Comparison of ENCODE assay signal across 37 cellular contexts in genomic region chr9:21561502-21561901, GRCh38.
"Had no signal": no experiment of that assay in that cellular context is flagged by ENCODE, and none has a peak within 500 bp of the region (broad histone marks: within the 10 kb centered on the region; RNA-seq: fewer than 3 reads in every experiment).

No MANE protein-coding gene starts in this region.

- DNase-seq: activated B cell treated with CpG ODN at 0.5 μM for 24 hours; activated CD4-positive, alpha-beta memory T cell treated with anti-CD3 and anti-CD28 coated beads for 36 hours; activated CD4-positive, alpha-beta T cell treated with anti-CD3 and anti-CD28 coated beads for 4 hours; activated CD4-positive, alpha-beta T cell treated with anti-CD3 and anti-CD28 coated beads, Interleukin-2, amount 50 U/mL, for 1 hour; activated CD4-positive, CD25-positive, alpha-beta regulatory T cell treated with anti-CD3 and anti-CD28 coated beads, Interleukin-2, amount 50 U/mL, for 72 hours; activated CD8-positive, alpha-beta memory T cell treated with anti-CD3 and anti-CD28 coated beads, Interleukin-2, amount 50 U/mL, for 4 hours; activated effector memory CD4-positive, alpha-beta T cell treated with anti-CD3 and anti-CD28 coated beads, Interleukin-2, amount 50 U/mL, for 16 hours; activated naive CD4-positive, alpha-beta T cell; activated naive CD4-positive, alpha-beta T cell treated with anti-CD3 and anti-CD28 coated beads, Interleukin-2, amount 50 U/mL, for 16 hours; activated naive CD8-positive, alpha-beta T cell treated with anti-CD3 and anti-CD28 coated beads for 36 hours; activated T-cell treated with anti-CD3 and anti-CD28 coated beads for 4 hours; activated T-cell treated with anti-CD3 and anti-CD28 coated beads, Interleukin-2, amount 50 U/mL, for 4 hours; amniotic stem cell; aorta; brain microvascular endothelial cell; central memory CD4-positive, alpha-beta T cell; MM.1S; MV-4-11; NCI-H1092; NCI-H1436 treated with DMSO at 0.1 percent for 48 hours; NCI-H187; NCI-H2029 treated with DMSO at 0.1 percent for 48 hours; NCI-H2107; NCI-H2171; NCI-H510A; NCI-H526; NCI-H748 treated with DMSO at 0.1 percent for 48 hours; NK-92 treated with Interleukin-12 subunit alpha and Interleukin-12 subunit beta, amount 100 ng/mL, for 24 hours; PC-9; SIG-M5; T-cell; T-helper 2 cell; T-helper 9 cell had no signal

- H3K27me3 ChIP-seq: brain microvascular endothelial cell had no signal

- ATAC-seq: activated T-cell treated with anti-CD3 and anti-CD28 coated beads, Interleukin-2, amount 50 U/mL, for 4 hours; Right ventricle myocardium inferior; SK-N-SH treated with all-trans-retinoic acid at 6 μM for 48 hours; T-cell had no signal

- H3K36me3 ChIP-seq: brain microvascular endothelial cell had no signal

- H3K9ac ChIP-seq: KMS-11 had no signal

- H2AFZ ChIP-seq: PC-9 had no signal

- H3K4me2 ChIP-seq: KMS-11 had no signal

- H3K4me3 ChIP-seq: PC-9 had no signal

- H3K27ac ChIP-seq: brain microvascular endothelial cell, KMS-11, PC-9, VCaP had no signal
